Comparison of ENCODE assay signal across 8 cellular contexts in genomic region chr20:381581-382290, GRCh38. TPM values are rescaled to one million over a fixed set of nuclear protein-coding genes. Genes with fewer than 3 reads are reported as not detected.
DNase-seq lines count a peak whose midpoint lies in the region; ATAC-seq, FAIRE-seq and TF ChIP-seq lines count a peak whose summit lies in the region.

No MANE protein-coding gene starts in this region.

- no peak for FAIRE-seq in frontal cortex (lab: Jason Lieb, UNC)

- H3K27ac ChIP-seq in RWPE2 (ENCODE audit: poor library complexity, severe bottlenecking) = peak overlapping the region; percentile 95
- H3K27ac ChIP-seq in tibial nerve = peak overlapping the region; percentile 44 to 82 (median 71)

- DNase-seq in Caki2 (ENCODE audit: low read depth) (peak; percentile 90), HUDEP-2 (lab: John Stamatoyannopoulos, UW; ENCODE audit: unreplicated experiment in 76 of 76) (peak in 72 of 76 experiments; percentile 14 to 92 (median 74)), RWPE2 (ENCODE audit: low spot score) (peak; percentile 89), frontal cortex (ENCODE audit: low spot score in 2 of 2) (peak; percentile 49 to 66), osteocyte (ENCODE audit: extremely low spot score, unreplicated experiment) (peak; percentile 89), tibial nerve (ENCODE audit: low spot score in 2 of 2) (peak in 1 of 2 donors; percentile 32)
- DNase-seq in activated effector memory CD4-positive, alpha-beta T cell treated with anti-CD3 and anti-CD28 coated beads, Interleukin-2, amount 50 U/mL, for 16 hours = peak; percentile 89

- peaks cover 6% of the 10 kb centered on the region for H3K36me3 Mint-ChIP-seq in osteocyte (ENCODE audit: unreplicated experiment)

- WGBS in tibial nerve, 2 donors = 1 to 2% methylated on average over 10 to 47 of the region's 49 CpGs

- peaks cover 13% of the 10 kb centered on the region for H3K4me1 Mint-ChIP-seq in osteocyte (ENCODE audit: unreplicated experiment)

- no peaks in the 10 kb centered on the region for H3K27me3 Mint-ChIP-seq in osteocyte (ENCODE audit: unreplicated experiment)

- in situ Hi-C loops in Caki2 (cut with HindIII; ENCODE audit: low pct_unique_long_range_greater_than_20kb, low sequenced_read_pairs) = no loop called here

- peak overlapping the region; percentile 77 for H3K4me3 Mint-ChIP-seq in osteocyte (ENCODE audit: unreplicated experiment)

- ATAC-seq in GM21360 (IDR thresholded peaks at IDR 0.05; ENCODE audit: unreplicated experiment) = peak; percentile 64
- peak; percentile 64 for ATAC-seq in RWPE2 (ENCODE audit: low read depth)

- peaks cover 54% of the 10 kb centered on the region for H3K36me3 ChIP-seq in RWPE2 (ENCODE audit: low read depth)
- no peaks in the 10 kb centered on the region for H3K36me3 ChIP-seq in tibial nerve

- no peak for TF ChIP-seq POLR2A in tibial nerve (IDR thresholded peaks at IDR 0.05)

- peak overlapping the region; percentile 93 for H3K4me3 ChIP-seq in RWPE2 (ENCODE audit: severe bottlenecking)
- peak overlapping the region; percentile 51 to 75 (median 64) for H3K4me3 ChIP-seq in tibial nerve

- TF ChIP-seq CTCF in RWPE2 (IDR thresholded peaks at IDR 0.05; ENCODE audit: poor library complexity, severe bottlenecking) (no peak), osteocyte (IDR thresholded peaks at IDR 0.05) (no peak), tibial nerve (IDR thresholded peaks at IDR 0.05) (no peak)

- H3K27me3 ChIP-seq in RWPE2 (ENCODE audit: insufficient read depth, poor library complexity, severe bottlenecking) = no peaks in the 10 kb centered on the region
- peaks cover 0 to 4% of the 10 kb centered on the region in 2 donors for H3K27me3 ChIP-seq in tibial nerve

- H3K4me1 ChIP-seq in RWPE2 (ENCODE audit: insufficient read depth, poor library complexity, severe bottlenecking) (peaks cover 45% of the 10 kb centered on the region), tibial nerve (peaks cover 0 to 25% (median 2%) of the 10 kb centered on the region in 4 donors)

- no peaks in the 10 kb centered on the region for H3K9me3 Mint-ChIP-seq in osteocyte (ENCODE audit: unreplicated experiment)

- H3K9me3 ChIP-seq in RWPE2 (ENCODE audit: severe bottlenecking) = no peaks in the 10 kb centered on the region
- no peaks in the 10 kb centered on the region for H3K9me3 ChIP-seq in tibial nerve

- no peak for TF ChIP-seq EP300 in tibial nerve (IDR thresholded peaks at IDR 0.05)

- H3K27ac Mint-ChIP-seq in osteocyte (ENCODE audit: unreplicated experiment) = peak overlapping the region; percentile 78

RNA-seq across cellular contexts. Expression of gene TRIB3, which starts 1.2 kb away (rescaled TPM):
- total RNA-seq in Caki2 (2014; rRNA removed; shearing (Covaris generic); ENCODE audit: low replicate concordance) = 170 and 190 TPM in 2 replicates
- total RNA-seq in frontal cortex (12.6 TPM), osteocyte (49.1 and 62.6 TPM in 2 replicates), tibial nerve (10 to 100 TPM in 1 of 4 donors, 1 to 10 TPM in 3; 4.5 to 10.5 (median 5.9) TPM)

RNA-seq across cellular contexts. Expression of gene RBCK1, which starts 26.4 kb away (rescaled TPM):
- 245 and 298 TPM in 2 replicates for total RNA-seq in Caki2 (2014; rRNA removed; shearing (Covaris generic); ENCODE audit: low replicate concordance)
- total RNA-seq in frontal cortex (15.1 TPM), osteocyte (103 and 119 TPM in 2 replicates), tibial nerve (100 to 1,000 TPM in 3 of 4 donors, 10 to 100 TPM in 1; 93.5 to 149 (median 118) TPM)

RNA-seq across cellular contexts. Expression of gene NRSN2, which starts 34.8 kb away (rescaled TPM):
- total RNA-seq in Caki2 (2014; rRNA removed; shearing (Covaris generic); ENCODE audit: low replicate concordance) = 0.74 and 5.3 TPM in 2 replicates
- total RNA-seq in frontal cortex (26.1 TPM), osteocyte (47.3 and 57.7 TPM in 2 replicates), tibial nerve (10 to 100 TPM; 20.6 to 34.1 (median 26.2) TPM)

RNA-seq across cellular contexts. Expression of gene SOX12, which starts 56.4 kb away (rescaled TPM):
- 4.2 and 9.4 TPM in 2 replicates for total RNA-seq in Caki2 (2014; rRNA removed; shearing (Covaris generic); ENCODE audit: low replicate concordance)
- 7.7 TPM for total RNA-seq in frontal cortex
- total RNA-seq in osteocyte = 30.8 and 31.7 TPM in 2 replicates
- 1 to 10 TPM; 4.6 to 9.8 (median 8.6) TPM for total RNA-seq in tibial nerve
